Comparison of ENCODE assay signal across 1 cellular context in the genomic region with DNA sequence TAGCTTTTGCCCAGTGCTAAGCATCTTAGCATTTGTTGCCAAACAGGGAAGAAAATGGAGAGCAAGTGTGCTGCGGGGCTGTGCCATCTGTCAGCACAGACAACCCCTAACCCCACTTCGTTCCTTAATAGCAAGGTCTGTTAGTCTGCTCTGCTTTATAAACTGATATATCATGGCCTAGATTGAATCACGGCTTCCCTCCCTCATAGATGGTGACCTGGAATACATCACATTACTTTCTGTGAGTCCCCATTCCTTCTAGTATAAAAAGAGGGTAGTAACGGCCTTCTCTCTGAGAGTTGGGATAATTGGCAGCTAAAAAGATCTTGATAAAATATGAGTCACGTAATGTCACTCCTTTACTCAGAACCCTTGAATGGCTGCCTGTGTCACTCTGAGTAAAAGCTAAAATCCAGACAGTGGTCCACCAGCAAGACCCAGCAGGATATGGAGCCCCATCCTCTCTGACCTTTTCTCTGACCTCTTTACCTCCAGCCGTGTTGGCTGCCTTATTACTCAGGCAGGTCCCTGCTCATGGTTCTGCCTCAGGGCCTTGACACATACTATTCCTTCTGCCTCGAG.
TF ChIP-seq lines count a peak whose summit lies in the region.

No MANE protein-coding gene starts in this region.

TF ChIP-seq in SK-N-SH, 30 proteins besides CTCF, POLR2A, EP300 and RAD21 (continued from another document):
- no peak for TF ChIP-seq SIN3A (IDR thresholded peaks at IDR 0.05; ENCODE audit: borderline replicate concordance, low read depth, low read length)
- peak; percentile 74 for TF ChIP-seq RXRA (IDR thresholded peaks at IDR 0.05; ENCODE audit: borderline replicate concordance, low read depth)
- TF ChIP-seq TAF1 (IDR thresholded peaks at IDR 0.05; ENCODE audit: borderline replicate concordance, low read depth, low read length), result no peak
- TF ChIP-seq, protein P1, sequence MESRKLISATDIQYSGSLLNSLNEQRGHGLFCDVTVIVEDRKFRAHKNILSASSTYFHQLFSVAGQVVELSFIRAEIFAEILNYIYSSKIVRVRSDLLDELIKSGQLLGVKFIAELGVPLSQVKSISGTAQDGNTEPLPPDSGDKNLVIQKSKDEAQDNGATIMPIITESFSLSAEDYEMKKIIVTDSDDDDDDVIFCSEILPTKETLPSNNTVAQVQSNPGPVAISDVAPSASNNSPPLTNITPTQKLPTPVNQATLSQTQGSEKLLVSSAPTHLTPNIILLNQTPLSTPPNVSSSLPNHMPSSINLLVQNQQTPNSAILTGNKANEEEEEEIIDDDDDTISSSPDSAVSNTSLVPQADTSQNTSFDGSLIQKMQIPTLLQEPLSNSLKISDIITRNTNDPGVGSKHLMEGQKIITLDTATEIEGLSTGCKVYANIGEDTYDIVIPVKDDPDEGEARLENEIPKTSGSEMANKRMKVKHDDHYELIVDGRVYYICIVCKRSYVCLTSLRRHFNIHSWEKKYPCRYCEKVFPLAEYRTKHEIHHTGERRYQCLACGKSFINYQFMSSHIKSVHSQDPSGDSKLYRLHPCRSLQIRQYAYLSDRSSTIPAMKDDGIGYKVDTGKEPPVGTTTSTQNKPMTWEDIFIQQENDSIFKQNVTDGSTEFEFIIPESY (IDR thresholded peaks at IDR 0.05; ENCODE audit: borderline replicate concordance, low read depth), result no peak
- TF ChIP-seq FOXM1 (IDR thresholded peaks at IDR 0.05; ENCODE audit: low read depth), result 0 out of 2 replicates have a peak, but pooled peaks have one; percentile 44
- TF ChIP-seq NRF1 (IDR thresholded peaks at IDR 0.05; ENCODE audit: low read depth, low read length), result no peak
- TF ChIP-seq, protein P2, sequence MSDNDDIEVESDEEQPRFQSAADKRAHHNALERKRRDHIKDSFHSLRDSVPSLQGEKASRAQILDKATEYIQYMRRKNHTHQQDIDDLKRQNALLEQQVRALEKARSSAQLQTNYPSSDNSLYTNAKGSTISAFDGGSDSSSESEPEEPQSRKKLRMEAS (IDR thresholded peaks at IDR 0.05; ENCODE audit: low read depth), result peak; percentile 8; the same call in 1 of the 2 replicates
- TF ChIP-seq EZH2phosphoT487 (IDR thresholded peaks at IDR 0.05; ENCODE audit: borderline replicate concordance, low read depth), result no peak
- TF ChIP-seq, protein P3, sequence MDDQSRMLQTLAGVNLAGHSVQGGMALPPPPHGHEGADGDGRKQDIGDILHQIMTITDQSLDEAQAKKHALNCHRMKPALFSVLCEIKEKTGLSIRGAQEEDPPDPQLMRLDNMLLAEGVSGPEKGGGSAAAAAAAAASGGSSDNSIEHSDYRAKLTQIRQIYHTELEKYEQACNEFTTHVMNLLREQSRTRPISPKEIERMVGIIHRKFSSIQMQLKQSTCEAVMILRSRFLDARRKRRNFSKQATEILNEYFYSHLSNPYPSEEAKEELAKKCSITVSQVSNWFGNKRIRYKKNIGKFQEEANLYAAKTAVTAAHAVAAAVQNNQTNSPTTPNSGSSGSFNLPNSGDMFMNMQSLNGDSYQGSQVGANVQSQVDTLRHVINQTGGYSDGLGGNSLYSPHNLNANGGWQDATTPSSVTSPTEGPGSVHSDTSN (IDR thresholded peaks at IDR 0.05), result peak; percentile 78; the same call in 1 of the 2 replicates
- peak; percentile 67 for TF ChIP-seq RCOR1 (IDR thresholded peaks at IDR 0.05; ENCODE audit: low read length)
- TF ChIP-seq MXI1 (IDR thresholded peaks at IDR 0.05; ENCODE audit: low read depth, low read length), result no peak; the same call in 1 of the 2 replicates
- 0 out of 2 replicates have a peak, but pooled peaks have one; percentile 9 for TF ChIP-seq ELF1 (IDR thresholded peaks at IDR 0.05)
- TF ChIP-seq TEAD4 (IDR thresholded peaks at IDR 0.05; ENCODE audit: borderline replicate concordance, insufficient read depth), result peak; percentile 30; the same call in 1 of the 2 replicates
- TF ChIP-seq FOSL2 (IDR thresholded peaks at IDR 0.05; ENCODE audit: borderline replicate concordance, low read depth), result peak; percentile 64; the same call in 1 of the 2 replicates
- no peak for TF ChIP-seq SMC3 (IDR thresholded peaks at IDR 0.05; ENCODE audit: low read depth, low read length)
- peak; percentile 44; the same call in 1 of the 2 replicates for TF ChIP-seq POLR2AphosphoS5 (IDR thresholded peaks at IDR 0.05; ENCODE audit: low read depth, low read length)
- peak; percentile 89 for TF ChIP-seq TCF12 (IDR thresholded peaks at IDR 0.05)
- TF ChIP-seq, protein P4, sequence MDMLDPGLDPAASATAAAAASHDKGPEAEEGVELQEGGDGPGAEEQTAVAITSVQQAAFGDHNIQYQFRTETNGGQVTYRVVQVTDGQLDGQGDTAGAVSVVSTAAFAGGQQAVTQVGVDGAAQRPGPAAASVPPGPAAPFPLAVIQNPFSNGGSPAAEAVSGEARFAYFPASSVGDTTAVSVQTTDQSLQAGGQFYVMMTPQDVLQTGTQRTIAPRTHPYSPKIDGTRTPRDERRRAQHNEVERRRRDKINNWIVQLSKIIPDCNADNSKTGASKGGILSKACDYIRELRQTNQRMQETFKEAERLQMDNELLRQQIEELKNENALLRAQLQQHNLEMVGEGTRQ (IDR thresholded peaks at IDR 0.05; ENCODE audit: borderline replicate concordance, low read depth, low read length), result no peak
- TF ChIP-seq RFX5 (IDR thresholded peaks at IDR 0.05; ENCODE audit: low read length), result 0 out of 2 replicates have a peak, but pooled peaks have one; percentile 20
